1 cellular context compared by ENCODE assay signal in genomic region chr16:70388281-70388680, GRCh38.
TF ChIP-seq lines count a peak whose summit lies in the region.

No MANE protein-coding gene starts in this region.

TF ChIP-seq in H1, 55 proteins besides CTCF, POLR2A, EP300 and RAD21:
- TF ChIP-seq EZH2 (IDR thresholded peaks at IDR 0.05; ENCODE audit: low read depth, low read length, severe bottlenecking) (no peak), RFX5 (IDR thresholded peaks at IDR 0.05; ENCODE audit: borderline replicate concordance, low read depth, low read length) (no peak), RNF2 (IDR thresholded peaks at IDR 0.05; ENCODE audit: borderline replicate concordance, low read depth, low read length, missing control alignments, poor library complexity, severe bottlenecking) (no peak), POU5F1 (IDR thresholded peaks at IDR 0.05; ENCODE audit: low read depth, low read length) (no peak), CBX5 (IDR thresholded peaks at IDR 0.05; ENCODE audit: low read depth, low read length) (no peak), SP4 (IDR thresholded peaks at IDR 0.05; ENCODE audit: low read length) (no peak), PHF8 (conservative IDR thresholded peaks at IDR 0.05; ENCODE audit: low read depth, low read length) (no peak), SP1 (IDR thresholded peaks at IDR 0.05; ENCODE audit: low read depth, low read length) (no peak), TAF1 (IDR thresholded peaks at IDR 0.05; ENCODE audit: low read depth, low read length) (no peak)
